8 cellular contexts compared by ENCODE assay signal in the genomic region with DNA sequence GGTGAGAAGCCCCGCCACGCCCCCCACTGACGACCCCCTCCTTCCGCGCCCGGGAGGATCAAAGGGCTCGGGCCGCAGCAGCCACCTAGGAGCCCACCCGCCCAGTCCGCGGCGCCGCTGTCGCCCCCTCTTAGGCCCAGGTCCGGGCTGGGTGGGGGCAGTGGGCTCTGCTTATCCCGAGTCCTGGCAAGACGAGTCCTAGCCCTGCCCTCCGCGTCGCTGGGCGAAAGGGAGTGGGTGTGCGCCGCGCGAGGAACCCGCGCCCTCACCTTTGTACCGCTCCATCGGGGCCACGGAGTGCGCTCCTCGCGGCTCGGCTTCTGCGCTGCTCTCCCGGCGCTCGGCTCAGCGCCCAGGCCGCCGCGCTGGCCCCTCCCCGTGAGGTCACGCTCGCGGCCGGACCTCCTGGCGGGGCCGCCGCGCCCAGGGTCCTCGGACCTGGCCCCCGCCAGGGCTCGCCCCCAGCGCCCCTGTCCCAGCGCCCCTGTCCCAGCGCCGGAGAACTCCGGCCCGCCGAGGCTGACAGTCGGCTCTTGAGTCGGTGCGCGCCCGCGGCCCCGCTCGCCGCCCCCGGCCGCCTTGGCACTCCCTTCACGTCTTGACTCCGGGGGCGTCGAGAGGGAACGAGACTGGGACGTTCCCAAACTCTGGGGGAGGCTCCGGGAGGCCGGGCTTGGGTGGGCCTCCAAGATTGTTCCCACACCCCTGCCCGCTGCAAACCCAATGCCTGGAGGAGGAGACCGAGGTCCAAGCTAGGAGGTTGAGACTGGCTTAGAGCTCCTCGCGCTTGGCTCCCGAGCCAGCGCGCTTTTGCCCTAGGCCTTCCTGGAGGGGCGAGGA. TPM values are rescaled to one million over a fixed set of nuclear protein-coding genes. Genes with fewer than 3 reads are reported as not detected.
A peak's percentile ranks its signal among the peaks of the same experiment; 100 is the strongest.
DNase-seq lines count a peak whose midpoint lies in the region; ATAC-seq, FAIRE-seq and TF ChIP-seq lines count a peak whose summit lies in the region.

A gene with protein sequence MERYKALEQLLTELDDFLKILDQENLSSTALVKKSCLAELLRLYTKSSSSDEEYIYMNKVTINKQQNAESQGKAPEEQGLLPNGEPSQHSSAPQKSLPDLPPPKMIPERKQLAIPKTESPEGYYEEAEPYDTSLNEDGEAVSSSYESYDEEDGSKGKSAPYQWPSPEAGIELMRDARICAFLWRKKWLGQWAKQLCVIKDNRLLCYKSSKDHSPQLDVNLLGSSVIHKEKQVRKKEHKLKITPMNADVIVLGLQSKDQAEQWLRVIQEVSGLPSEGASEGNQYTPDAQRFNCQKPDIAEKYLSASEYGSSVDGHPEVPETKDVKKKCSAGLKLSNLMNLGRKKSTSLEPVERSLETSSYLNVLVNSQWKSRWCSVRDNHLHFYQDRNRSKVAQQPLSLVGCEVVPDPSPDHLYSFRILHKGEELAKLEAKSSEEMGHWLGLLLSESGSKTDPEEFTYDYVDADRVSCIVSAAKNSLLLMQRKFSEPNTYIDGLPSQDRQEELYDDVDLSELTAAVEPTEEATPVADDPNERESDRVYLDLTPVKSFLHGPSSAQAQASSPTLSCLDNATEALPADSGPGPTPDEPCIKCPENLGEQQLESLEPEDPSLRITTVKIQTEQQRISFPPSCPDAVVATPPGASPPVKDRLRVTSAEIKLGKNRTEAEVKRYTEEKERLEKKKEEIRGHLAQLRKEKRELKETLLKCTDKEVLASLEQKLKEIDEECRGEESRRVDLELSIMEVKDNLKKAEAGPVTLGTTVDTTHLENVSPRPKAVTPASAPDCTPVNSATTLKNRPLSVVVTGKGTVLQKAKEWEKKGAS (minus strand): TSS at position 332 of the 840 bp plus-strand sequence. CDS start 47 bp downstream, at position 285.

- WGBS in liver = 2% methylated on average over 88 of the region's 88 CpGs
- 1 to 6% methylated on average over 10 to 44 of the region's 88 CpGs for WGBS in testis, 2 donors

- TF ChIP-seq RAD21 in liver (IDR thresholded peaks at IDR 0.05) = no peak

- H3K27ac ChIP-seq in HEK293 (ENCODE audit: extremely low read depth, low read depth, low read length) = no peak within 1 kb of the TSS
- peak within 1 kb of the TSS in 1 of 2 donors; percentile 21 for H3K27ac ChIP-seq in liver (ENCODE audit: low read depth in 1 of 2, low read length in 2 of 2)
- H3K27ac ChIP-seq in testis = peak within 1 kb of the TSS; percentile 11 to 45

- ATAC-seq in GM21367 (IDR thresholded peaks at IDR 0.05; ENCODE audit: unreplicated experiment) (no peak), GM19328 (IDR thresholded peaks at IDR 0.05; ENCODE audit: unreplicated experiment) (no peak)

- no peak for FAIRE-seq in bronchial epithelial cell (lab: Jason Lieb, UNC)

- no peak within 1 kb of the TSS for H3K9ac ChIP-seq in liver (ENCODE audit: low read depth in 1 of 2, low read length in 2 of 2)

- intact Hi-C loops in testis (cut with DNase I; ENCODE audit: low total_unique reads) = loop anchor here (10.0 kb wide), 1 partner anchor 100 kb away; no protein-coding TSS in a partner anchor

- CTCF ChIA-PET in AG04449 (lab: Yijun Ruan, JAX) = interaction anchor here (0.6 kb wide), 1 partner anchor 296 kb away, joined by 3 read pairs; no protein-coding TSS in a partner anchor
- CTCF ChIA-PET in HEK293 (lab: Yijun Ruan, JAX) = interaction anchor here (0.7 to 2.0 kb wide), 3 partner anchors 37 to 101 kb away, joined by 3 to 7 read pairs (median 5); no protein-coding TSS in a partner anchor

- POLR2A ChIA-PET in AG04449 (lab: Yijun Ruan, JAX) = no interaction called here
- POLR2A ChIA-PET in HEK293 (lab: Yijun Ruan, JAX) = interaction anchor here (0.8 to 1.0 kb wide), 3 partner anchors 12 to 100 kb away, joined by 3 read pairs; no protein-coding TSS in a partner anchor

- TF ChIP-seq CTCF in AG04449 (IDR thresholded peaks at IDR 0.05; ENCODE audit: insufficient read depth, low read length, missing control alignments) (no peak), HEK293 (tag by site-specific recombination; IDR thresholded peaks at IDR 0.05) (no peak), bronchial epithelial cell (IDR thresholded peaks at IDR 0.05; ENCODE audit: insufficient read depth, low read length, severe bottlenecking) (no peak), liver (IDR thresholded peaks at IDR 0.05; ENCODE audit: low read depth, low read length, missing input control) (no peak), testis (IDR thresholded peaks at IDR 0.05) (no peak)

- no peak for TF ChIP-seq POLR2A in testis (IDR thresholded peaks at IDR 0.05)

- H3K4me1 ChIP-seq in HEK293 (ENCODE audit: control insufficient read depth, insufficient read depth, low read length) (no peaks in the 10 kb centered on the region), liver (ENCODE audit: control insufficient read depth in 4 of 4, insufficient read depth in 4 of 4, low read length in 3 of 4) (peaks cover 7 to 20% (median 13%) of the 10 kb centered on the region in 4 donors), testis (peaks cover 20% of the 10 kb centered on the region)

- peak within 1 kb of the TSS; percentile 20 for H3K4me3 ChIP-seq in AG04449 (ENCODE audit: low read depth, low read length)
- H3K4me3 ChIP-seq in HEK293 (ENCODE audit: low read depth, low read length) = peak within 1 kb of the TSS; percentile 53
- peak within 1 kb of the TSS; percentile 55 for H3K4me3 ChIP-seq in bronchial epithelial cell (ENCODE audit: low read depth, low read length)
- H3K4me3 ChIP-seq in liver (ENCODE audit: low read depth in 1 of 3, low read length in 3 of 3) = peak within 1 kb of the TSS in 2 of 3 donors; percentile 17 to 62
- H3K4me3 ChIP-seq in testis = peak within 1 kb of the TSS; percentile 53 to 60

- H3K36me3 ChIP-seq in HEK293 (ENCODE audit: control insufficient read depth in 2 of 2, insufficient read depth in 1 of 2, low read length in 2 of 2) (no peaks in the 10 kb centered on the region), bronchial epithelial cell (ENCODE audit: control insufficient read depth, insufficient read depth, low read length) (no peaks in the 10 kb centered on the region), liver (ENCODE audit: control insufficient read depth in 4 of 4, insufficient read depth in 3 of 4, low read depth in 1 of 4, low read length in 3 of 4) (no peaks in the 10 kb centered on the region), testis (ENCODE audit: low read depth, missing control alignments) (no peaks in the 10 kb centered on the region)

- H3K27me3 ChIP-seq in bronchial epithelial cell (ENCODE audit: control insufficient read depth, insufficient read depth, low read length) (no peaks in the 10 kb centered on the region), liver (ENCODE audit: control insufficient read depth in 4 of 4, insufficient read depth in 4 of 4, low read length in 3 of 4) (peaks cover 4 to 8% (median 6%) of the 10 kb centered on the region in 4 donors), testis (no peaks in the 10 kb centered on the region)

- H3K9me3 ChIP-seq in HEK293 (ENCODE audit: control insufficient read depth, insufficient read depth, low read depth, low read length) (no peaks in the 10 kb centered on the region), liver (ENCODE audit: control insufficient read depth in 4 of 4, low read length in 3 of 4) (no peaks in the 10 kb centered on the region), testis (no peaks in the 10 kb centered on the region)

- no peak for DNase-seq in AG04449 (ENCODE audit: low read depth, low spot score)
- DNase-seq in bronchial epithelial cell (ENCODE audit: low read depth) = peak; percentile 29
- DNase-seq in testis = no peak
- DNase-seq in stimulated activated CD4-positive, alpha-beta T cell treated with anti-CD3 and anti-CD28 coated beads, Interleukin-4, amount 100 ng/mL, for 24 hours = no peak

TF ChIP-seq in HEK293, 187 proteins besides CTCF, POLR2A, EP300 and RAD21 (continues in another document):
- TF ChIP-seq ZNF184 (tag by site-specific recombination; IDR thresholded peaks at IDR 0.05) = no peak
- TF ChIP-seq, protein P1, sequence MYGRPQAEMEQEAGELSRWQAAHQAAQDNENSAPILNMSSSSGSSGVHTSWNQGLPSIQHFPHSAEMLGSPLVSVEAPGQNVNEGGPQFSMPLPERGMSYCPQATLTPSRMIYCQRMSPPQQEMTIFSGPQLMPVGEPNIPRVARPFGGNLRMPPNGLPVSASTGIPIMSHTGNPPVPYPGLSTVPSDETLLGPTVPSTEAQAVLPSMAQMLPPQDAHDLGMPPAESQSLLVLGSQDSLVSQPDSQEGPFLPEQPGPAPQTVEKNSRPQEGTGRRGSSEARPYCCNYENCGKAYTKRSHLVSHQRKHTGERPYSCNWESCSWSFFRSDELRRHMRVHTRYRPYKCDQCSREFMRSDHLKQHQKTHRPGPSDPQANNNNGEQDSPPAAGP (tag by site-specific recombination; IDR thresholded peaks at IDR 0.05) = 0 out of 2 replicates have a peak, but pooled peaks have one; percentile 9
- TF ChIP-seq ZNF777 (tag by site-specific recombination; IDR thresholded peaks at IDR 0.05; ENCODE audit: borderline replicate concordance) = peak; percentile 89; the same call in 1 of the 2 replicates
- TF ChIP-seq ZNF10 (tag by site-specific recombination; IDR thresholded peaks at IDR 0.05) = no peak
- peak; percentile 64 for TF ChIP-seq ZBTB20 (tag by site-specific recombination; IDR thresholded peaks at IDR 0.05)
- no peak for TF ChIP-seq ZNF292 (tag by site-specific recombination; IDR thresholded peaks at IDR 0.05; ENCODE audit: borderline replicate concordance, low read depth)

TF ChIP-seq in liver, 16 proteins besides CTCF, POLR2A, EP300 and RAD21:
- TF ChIP-seq FOXA1 (IDR thresholded peaks at IDR 0.05) (no peak), NR2F2 (IDR thresholded peaks at IDR 0.05) (no peak)

RNA-seq across cellular contexts. Expression of the gene that starts here (rescaled TPM):
- total RNA-seq in bronchial epithelial cell (6.8 and 10.8 TPM in 2 replicates), liver (1 to 10 TPM; 1.6 to 1.8 TPM), testis (1 to 10 TPM; 4.0 to 6.9 TPM)
- polyA plus RNA-seq in liver (under 1 TPM; 0.53 to 0.89 TPM), testis (ENCODE audit: insufficient read depth, low read depth, low replicate concordance) (7.4 TPM)
